ENCODE assay signal across 15 cellular contexts in the genomic region with DNA sequence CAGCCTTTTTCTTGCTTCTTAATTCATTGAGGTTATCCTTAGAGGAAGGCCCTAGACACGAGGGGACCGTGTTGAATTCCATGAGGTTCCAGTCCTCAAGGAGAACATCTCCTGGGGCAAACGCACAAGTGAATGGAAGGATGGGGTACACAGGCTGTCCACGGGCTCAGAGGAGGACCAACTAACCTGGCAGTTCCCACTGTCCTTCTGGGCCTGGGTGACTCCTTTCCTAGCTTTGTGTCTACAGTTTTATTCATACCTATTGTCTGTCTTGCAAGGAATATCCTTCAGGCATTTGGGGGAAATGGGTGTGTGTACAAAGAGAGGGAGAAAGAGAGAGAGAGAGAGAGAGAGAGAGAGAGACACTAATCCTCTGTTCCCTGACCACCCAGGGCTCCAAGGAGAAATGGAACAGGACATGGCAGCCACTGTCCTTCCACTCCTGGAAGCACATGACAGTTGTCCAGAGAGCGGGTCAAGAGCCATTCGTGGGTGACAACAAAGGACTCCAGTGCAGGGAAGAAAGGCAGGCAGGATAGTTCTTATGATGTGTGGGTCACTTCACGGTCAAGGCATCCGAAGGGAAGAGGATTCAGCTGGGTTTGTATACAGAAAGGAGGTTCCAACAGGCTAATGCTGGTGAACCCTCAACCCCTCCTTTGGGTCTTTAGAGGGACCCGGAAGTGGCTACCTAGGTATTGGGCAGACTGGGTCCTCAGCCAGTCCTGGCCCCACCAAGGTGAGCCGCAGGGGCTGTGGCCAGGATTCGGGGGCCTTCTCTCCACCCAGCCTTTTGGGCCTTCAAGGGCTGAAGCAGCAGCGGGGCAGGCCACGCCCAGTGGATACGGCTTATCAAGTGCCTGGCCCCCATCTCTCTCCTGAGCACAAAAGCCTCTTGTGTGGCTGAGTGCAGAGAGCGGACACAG.
DNase-seq lines count a peak whose midpoint lies in the region; ATAC-seq and TF ChIP-seq lines count a peak whose summit lies in the region.
"Had no signal": no experiment of that assay in that cellular context is flagged by ENCODE, and none has a peak within 500 bp of the region (broad histone marks: within the 10 kb centered on the region; RNA-seq: fewer than 3 reads in every experiment).

No MANE protein-coding gene starts in this region.

- POLR2A ChIA-PET in Caco-2 (lab: Charles Lee) = no interaction called here

- no peak overlapping the region for H3K4me2 ChIP-seq in neuronal stem cell (ENCODE audit: insufficient read depth, low read length, poor library complexity, severe bottlenecking)
- H3K4me2 ChIP-seq: BLaER1 treated with 17β-estradiol and CSF1 and Interleukin-3, amounts not matched to agents 10 nM and 100 nM had no signal

- H3K79me1 ChIP-seq in neuronal stem cell (ENCODE audit: low read depth, low read length) = no peaks in the 10 kb centered on the region

- no peak for ATAC-seq in HG03280 (IDR thresholded peaks at IDR 0.05; ENCODE audit: unreplicated experiment)
- ATAC-seq: GM12878 had no signal

- H2BK5ac ChIP-seq in neuronal stem cell (ENCODE audit: low read length) = no peak overlapping the region

- H3K4me3 ChIP-seq in Caco-2 (ENCODE audit: low read depth, low read length) (no peak overlapping the region), neuronal stem cell (ENCODE audit: low read length in 2 of 2) (no peak overlapping the region)
- H3K4me3 ChIP-seq: BLaER1 treated with 17β-estradiol and CSF1 and Interleukin-3, amounts not matched to agents 10 nM and 100 nM; GM12878; GM23248 had no signal

- no peaks in the 10 kb centered on the region for H3K9me3 Mint-ChIP-seq in Caco-2 (ENCODE audit: unreplicated experiment)
- H3K9me3 Mint-ChIP-seq: CD4-positive, CD25-positive, alpha-beta regulatory T cell had no signal

- H2BK120ac ChIP-seq in neuronal stem cell (ENCODE audit: low read depth, low read length) = no peak overlapping the region

- H3K4me1 Mint-ChIP-seq in Caco-2 (ENCODE audit: low read depth, unreplicated experiment) = peaks cover 9% of the 10 kb centered on the region
- H3K4me1 Mint-ChIP-seq: CD4-positive, CD25-positive, alpha-beta regulatory T cell had no signal

- DNase-seq in NCI-H82 (lab: John Stamatoyannopoulos, UW) (peak; percentile 8), NCI-H82 treated with DMSO at 0.1 percent for 48 hours (lab: John Stamatoyannopoulos, UW; ENCODE audit: unreplicated experiment) (no peak), Caco-2 (no peak), SK-N-DZ (ENCODE audit: low spot score) (peak; percentile 98), neuronal stem cell (ENCODE audit: low spot score) (no peak), NK-92 (lab: John Stamatoyannopoulos, UW; ENCODE audit: unreplicated experiment) (no peak), pons (ENCODE audit: low spot score) (no peak)
- DNase-seq: ACHN; CD4-positive, CD25-positive, alpha-beta regulatory T cell; DMS79; GM23248; H7 had no signal

- peak overlapping the region; percentile 3 for H3K27ac Mint-ChIP-seq in Caco-2 (ENCODE audit: unreplicated experiment)

- no peaks in the 10 kb centered on the region for H3K27me3 Mint-ChIP-seq in Caco-2 (ENCODE audit: insufficient read depth, unreplicated experiment)
- H3K27me3 Mint-ChIP-seq: CD4-positive, CD25-positive, alpha-beta regulatory T cell had no signal

- H3K14ac ChIP-seq in neuronal stem cell (ENCODE audit: low read length) = no peak overlapping the region

- H3K36me3 ChIP-seq in Caco-2 (ENCODE audit: control insufficient read depth, insufficient read depth, low read length) = no peaks in the 10 kb centered on the region
- no peaks in the 10 kb centered on the region for H3K36me3 ChIP-seq in neuronal stem cell (replicated peaks in 1 of 2; ENCODE audit: control insufficient read depth in 2 of 2, insufficient read depth in 2 of 2, low read length in 2 of 2)
- H3K36me3 ChIP-seq: BLaER1 treated with 17β-estradiol and CSF1 and Interleukin-3, amounts not matched to agents 10 nM and 100 nM had no signal

- no peaks in the 10 kb centered on the region for H3K36me3 Mint-ChIP-seq in Caco-2 (ENCODE audit: insufficient read depth, unreplicated experiment)
- H3K36me3 Mint-ChIP-seq: CD4-positive, CD25-positive, alpha-beta regulatory T cell had no signal

- CTCF ChIA-PET in Caco-2 (lab: Charles Lee) = no interaction called here

- intact Hi-C loops in Caco-2 (cut with micrococcal nuclease; ENCODE audit: unreplicated experiment) = loop anchor here (10.0 kb wide), 1 partner anchor 414 kb away; no protein-coding TSS in a partner anchor

- no peak overlapping the region for H2BK12ac ChIP-seq in neuronal stem cell (ENCODE audit: low read length)

- H3K4me1 ChIP-seq in Caco-2 (peaks cover 22% of the 10 kb centered on the region), neuronal stem cell (ENCODE audit: control insufficient read depth in 2 of 2, insufficient read depth in 1 of 2, low read depth in 1 of 2, low read length in 2 of 2) (peaks cover 3 to 21% of the 10 kb centered on the region in 2 donors)

- BruUV-seq in Caco-2 (replicated peaks; lab: Mats Ljungman, UMichigan) = no TSS peak

- H2AK5ac ChIP-seq in neuronal stem cell (ENCODE audit: low read depth, low read length) = no peak overlapping the region

- no peak overlapping the region for H3K4ac ChIP-seq in neuronal stem cell (ENCODE audit: low read length)

- H3K23ac ChIP-seq in neuronal stem cell (ENCODE audit: low read depth, low read length, poor library complexity) = no peak overlapping the region

- H3K4me3 Mint-ChIP-seq in Caco-2 (ENCODE audit: unreplicated experiment) = no peak overlapping the region
- H3K4me3 Mint-ChIP-seq: CD4-positive, CD25-positive, alpha-beta regulatory T cell had no signal

- H4K91ac ChIP-seq in neuronal stem cell (ENCODE audit: low read depth, low read length, poor library complexity) = no peak overlapping the region

- no peaks in the 10 kb centered on the region for H3K27me3 ChIP-seq in Caco-2 (replicated peaks; ENCODE audit: control insufficient read depth, insufficient read depth, low read length)
- H3K27me3 ChIP-seq in neuronal stem cell (ENCODE audit: control insufficient read depth in 3 of 3, insufficient read depth in 3 of 3, low read depth in 1 of 3, low read length in 3 of 3) = no peaks in the 10 kb centered on the region
- H3K27me3 ChIP-seq: BLaER1 treated with 17β-estradiol and CSF1 and Interleukin-3, amounts not matched to agents 10 nM and 100 nM had no signal

- H3K9me3 ChIP-seq in Caco-2 (no peaks in the 10 kb centered on the region), neuronal stem cell (replicated peaks in 1 of 2; ENCODE audit: control insufficient read depth in 2 of 2, insufficient read depth in 1 of 2, low read depth in 1 of 2, low read length in 2 of 2) (no peaks in the 10 kb centered on the region)
- H3K9me3 ChIP-seq: BLaER1 treated with 17β-estradiol and CSF1 and Interleukin-3, amounts not matched to agents 10 nM and 100 nM had no signal

- no peak overlapping the region for H3K27ac ChIP-seq in neuronal stem cell (replicated peaks; ENCODE audit: low read length)
- H3K27ac ChIP-seq: BLaER1 treated with 17β-estradiol and CSF1 and Interleukin-3, amounts not matched to agents 10 nM and 100 nM; GM23248 had no signal

- H3K9ac ChIP-seq in neuronal stem cell (ENCODE audit: low read depth, low read length, poor library complexity) = no peak overlapping the region
- H3K9ac ChIP-seq: BLaER1 treated with 17β-estradiol and CSF1 and Interleukin-3, amounts not matched to agents 10 nM and 100 nM; GM23248 had no signal

- H4K8ac ChIP-seq in neuronal stem cell (ENCODE audit: low read depth, low read length) = no peak overlapping the region

- peak overlapping the region; percentile 9 for H2AFZ ChIP-seq in neuronal stem cell (ENCODE audit: low read length)
- H2AFZ ChIP-seq: GM23248 had no signal

- WGBS in neuronal stem cell (ENCODE audit: extremely low coverage in 2 of 2, insufficient read length in 2 of 2, insufficient replicate concordance in 1 of 2), 2 donors = no CpG with 5 or more reads among the region's 15 CpGs

- peak overlapping the region; percentile 69 for H3K18ac ChIP-seq in neuronal stem cell (ENCODE audit: low read length)

- H2BK15ac ChIP-seq in neuronal stem cell (ENCODE audit: low read length) = no peak overlapping the region

- TF ChIP-seq CTCF in Caco-2 (IDR thresholded peaks at IDR 0.05; ENCODE audit: insufficient read depth in 1 of 2, low read depth in 1 of 2, low read length in 1 of 2, severe bottlenecking in 1 of 2, unreplicated experiment in 1 of 2) = no peak

Comparison
In these comparisons a context has a peak if more than half of its experiments do, and no peak if none do; other contexts are left out.
1. DNase-seq: peak in NCI-H82 (single experiment) and SK-N-DZ (single experiment); none in NCI-H82 treated with DMSO at 0.1 percent for 48 hours (single experiment), Caco-2 (0 of 2), neuronal stem cell (single experiment), NK-92 (single experiment) and pons (single experiment).